Comparison of ENCODE assay signal across 8 cellular contexts in the genomic region with DNA sequence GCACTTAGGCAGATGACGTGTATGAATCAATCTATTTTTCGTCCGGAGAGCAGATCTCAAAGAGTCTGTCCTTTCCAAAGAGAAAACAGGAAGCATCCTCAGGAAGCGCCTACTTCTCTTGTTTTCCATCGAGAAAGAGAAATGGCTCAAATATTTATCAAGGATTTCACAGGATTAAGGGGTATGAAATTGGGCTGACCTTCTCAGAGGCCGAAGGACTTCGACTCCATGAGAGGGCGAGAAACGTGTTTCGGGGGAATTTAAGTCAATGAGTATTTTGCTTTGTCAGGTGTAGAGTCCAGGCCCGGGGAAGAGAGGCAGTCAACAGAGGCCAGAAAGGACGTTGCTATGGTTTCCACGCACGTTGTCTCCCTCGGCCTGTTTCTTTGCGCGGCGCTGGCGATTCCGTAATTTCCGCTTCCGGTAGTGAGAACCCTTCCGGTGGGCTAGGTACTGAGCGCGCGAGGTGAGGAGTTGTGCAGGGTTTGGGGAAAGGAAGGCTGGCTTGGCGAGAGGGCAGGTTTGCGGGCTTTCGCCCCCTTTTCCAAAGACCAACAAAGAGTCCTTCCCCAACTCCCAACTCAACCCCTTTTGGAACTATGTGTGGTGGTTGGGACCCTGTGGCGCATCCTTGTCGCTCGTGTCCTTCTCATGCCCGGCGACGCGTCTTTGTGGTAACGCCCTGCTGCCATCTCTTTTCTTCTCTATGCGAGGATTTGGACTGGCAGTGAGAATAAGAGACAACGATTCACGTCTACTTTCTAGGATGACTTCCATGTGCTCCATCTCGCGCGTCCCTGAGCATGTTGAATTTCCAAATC. TPM values are rescaled to one million over a fixed set of nuclear protein-coding genes. Genes with fewer than 3 reads are reported as not detected.
DNase-seq lines count a peak whose midpoint lies in the region; ATAC-seq and TF ChIP-seq lines count a peak whose summit lies in the region.

A gene (plus strand): TSS at position 429 of the 821 bp plus-strand sequence. CDS start 506 bp downstream, outside the sequence.

- peak within 1 kb of the TSS; percentile 43 for H2AFZ ChIP-seq in OCI-LY1 (ENCODE audit: low read length)

- peak within 1 kb of the TSS; percentile 86 for H3K9ac ChIP-seq in OCI-LY1 (ENCODE audit: low read length)

- peak; percentile 92 for DNase-seq in Calu3
- peak; percentile 80 for DNase-seq in HuH-7 (ENCODE audit: low spot score)
- DNase-seq in activated CD8-positive, alpha-beta memory T cell treated with anti-CD3 and anti-CD28 coated beads, Interleukin-2, amount 50 U/mL, for 24 hours (ENCODE audit: extremely low read depth), result peak; percentile 79
- peak; percentile 70 to 77 for DNase-seq in stimulated activated CD8-positive, alpha-beta memory T cell treated with anti-CD3 and anti-CD28 coated beads, Interleukin-15, amount 100 ng/mL, for 4 hours (ENCODE audit: low read depth in 2 of 2)

- ATAC-seq in GM21515 (IDR thresholded peaks at IDR 0.05; ENCODE audit: unreplicated experiment), result peak; percentile 93

- H3K4me1 Mint-ChIP-seq in Calu3 (ENCODE audit: low read depth, unreplicated experiment), result peaks cover 19% of the 10 kb centered on the region

- no peaks in the 10 kb centered on the region for H3K9me2 ChIP-seq in OCI-LY1 (ENCODE audit: low read depth, low read length)

- H3K79me2 ChIP-seq in OCI-LY1 (ENCODE audit: insufficient read depth, low read length), result peaks cover 13% of the 10 kb centered on the region

- WGBS in mesodermal cell (ENCODE audit: insufficient coverage in 2 of 2), 2 experiments, result 23 to 25% methylated on average over 26 to 29 of the region's 43 CpGs

- no peaks in the 10 kb centered on the region for H3K27me3 ChIP-seq in OCI-LY1 (ENCODE audit: insufficient read depth, low read length)

- BruUV-seq in Calu3 (replicated peaks; lab: Mats Ljungman, UMichigan), result TSS peak; percentile 97

- peak within 1 kb of the TSS; percentile 91 for H3K4me3 ChIP-seq in OCI-LY1 (ENCODE audit: low read depth, low read length, poor library complexity, severe bottlenecking)
- peak within 1 kb of the TSS; percentile 79 for H3K4me3 ChIP-seq in mesodermal cell (ENCODE audit: extremely low read depth, insufficient read depth, low read length, poor library complexity, severe bottlenecking)

- in situ Hi-C loops in endometrial microvascular endothelial cells (cut with HindIII; ENCODE audit: inconsistent ontology term, low pct_unique_long_range_greater_than_20kb, low sequenced_read_pairs), result no loop called here

- H3K27me3 Mint-ChIP-seq in Calu3 (ENCODE audit: unreplicated experiment), result peaks cover 9% of the 10 kb centered on the region

- H3K36me3 ChIP-seq in OCI-LY1 (ENCODE audit: insufficient read depth, low read length) (peaks cover 29% of the 10 kb centered on the region; the same call in 1 of the 2 replicates), mesodermal cell (ENCODE audit: control insufficient read depth, insufficient read depth, low read length) (peaks cover 37% of the 10 kb centered on the region)

- H4K20me1 ChIP-seq in OCI-LY1 (ENCODE audit: insufficient read depth, low read length), result no peaks in the 10 kb centered on the region

- H3K4me3 Mint-ChIP-seq in Calu3 (ENCODE audit: low read depth, unreplicated experiment), result peak within 1 kb of the TSS; percentile 88

- CTCF ChIA-PET in Calu3 (lab: Charles Lee), result no interaction called here

- TF ChIP-seq CTCF in Calu3 (IDR thresholded peaks at IDR 0.05; ENCODE audit: unreplicated experiment) (no peak), OCI-LY1 (IDR thresholded peaks at IDR 0.05; ENCODE audit: low read length) (no peak)

- H3F3A ChIP-seq in OCI-LY1 (ENCODE audit: insufficient read depth, low read length), result no peaks in the 10 kb centered on the region

- H3K9me3 ChIP-seq in OCI-LY1 (ENCODE audit: low read length) (no peaks in the 10 kb centered on the region), mesodermal cell (ENCODE audit: control insufficient read depth, low read length) (no peaks in the 10 kb centered on the region)

- intact Hi-C loops in Calu3 (cut with micrococcal nuclease; ENCODE audit: unreplicated experiment), result no loop called here

- peak within 1 kb of the TSS; percentile 94 for H3K4me2 ChIP-seq in OCI-LY1 (ENCODE audit: low read length)

- H3K36me3 Mint-ChIP-seq in Calu3 (ENCODE audit: insufficient read depth, unreplicated experiment), result peaks cover 50% of the 10 kb centered on the region

- H3K27ac ChIP-seq in OCI-LY1 (ENCODE audit: low read depth, low read length, poor library complexity, severe bottlenecking) (peak within 1 kb of the TSS; percentile 12), mesodermal cell (ENCODE audit: low read depth, low read length, severe bottlenecking) (peak within 1 kb of the TSS; percentile 94)

- H3K9me3 Mint-ChIP-seq in Calu3 (ENCODE audit: low read depth, unreplicated experiment), result no peaks in the 10 kb centered on the region

- H3K4me1 ChIP-seq in OCI-LY1 (ENCODE audit: insufficient read depth, low read length, severe bottlenecking) (peaks cover 25% of the 10 kb centered on the region), mesodermal cell (ENCODE audit: control insufficient read depth, insufficient read depth, low read length, poor library complexity, severe bottlenecking) (peaks cover 6% of the 10 kb centered on the region)

- H3K27ac Mint-ChIP-seq in Calu3 (ENCODE audit: unreplicated experiment), result peak within 1 kb of the TSS; percentile 99

RNA-seq across cellular contexts. Expression of the gene that starts here (rescaled TPM):
- 66.9 and 67.4 TPM in 2 replicates for total RNA-seq in Calu3 (2022)
- total RNA-seq in endometrial microvascular endothelial cells (ENCODE audit: inconsistent ontology term), result 49.5 TPM
- 84.6 TPM for polyA plus RNA-seq in mesodermal cell (2013, experiment 1 of 2)
- polyA plus RNA-seq in mesodermal cell (2013, experiment 2 of 2), result 79.3 TPM

Comparison
In these comparisons a context has a peak if more than half of its experiments do, and no peak if none do; other contexts are left out.
1. Peak in every context shown above with its lines: DNase-seq, ATAC-seq, H3K4me3 ChIP-seq and H3K27ac ChIP-seq.